In the genomic region with DNA sequence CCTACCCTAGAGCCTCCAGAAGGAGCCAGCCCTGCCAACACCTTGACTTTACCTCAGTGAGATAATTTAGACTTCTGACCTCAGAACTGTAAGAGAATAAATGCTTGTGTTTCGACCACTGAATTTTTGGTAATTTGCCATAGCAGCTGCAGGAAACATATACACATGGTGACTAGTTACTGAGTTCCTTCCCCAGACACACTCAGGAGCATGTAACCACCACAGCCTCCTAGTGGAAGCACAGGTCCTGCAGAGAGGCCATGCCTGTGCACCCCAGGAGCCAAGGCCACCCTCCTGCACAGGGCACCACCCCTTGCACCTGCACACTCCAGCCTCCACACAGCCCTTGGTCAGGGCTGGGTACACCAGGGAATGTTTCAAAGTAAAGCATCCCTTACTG, we compare ENCODE assay signal across 1 cellular context.
TF ChIP-seq lines count a peak whose summit lies in the region.

No MANE protein-coding gene starts in this region.

TF ChIP-seq in HepG2, 621 proteins besides CTCF, POLR2A, EP300 and RAD21 (continued from another document):
- TF ChIP-seq, protein P1, sequence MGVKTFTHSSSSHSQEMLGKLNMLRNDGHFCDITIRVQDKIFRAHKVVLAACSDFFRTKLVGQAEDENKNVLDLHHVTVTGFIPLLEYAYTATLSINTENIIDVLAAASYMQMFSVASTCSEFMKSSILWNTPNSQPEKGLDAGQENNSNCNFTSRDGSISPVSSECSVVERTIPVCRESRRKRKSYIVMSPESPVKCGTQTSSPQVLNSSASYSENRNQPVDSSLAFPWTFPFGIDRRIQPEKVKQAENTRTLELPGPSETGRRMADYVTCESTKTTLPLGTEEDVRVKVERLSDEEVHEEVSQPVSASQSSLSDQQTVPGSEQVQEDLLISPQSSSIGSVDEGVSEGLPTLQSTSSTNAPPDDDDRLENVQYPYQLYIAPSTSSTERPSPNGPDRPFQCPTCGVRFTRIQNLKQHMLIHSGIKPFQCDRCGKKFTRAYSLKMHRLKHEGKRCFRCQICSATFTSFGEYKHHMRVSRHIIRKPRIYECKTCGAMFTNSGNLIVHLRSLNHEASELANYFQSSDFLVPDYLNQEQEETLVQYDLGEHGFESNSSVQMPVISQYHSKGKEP (CRISPR knock-in tag; IDR thresholded peaks at IDR 0.05) = no peak
- TF ChIP-seq IKZF4 (CRISPR knock-in tag; IDR thresholded peaks at IDR 0.05; ENCODE audit: borderline replicate concordance, low read depth, not compliant biosample characterization) (no peak), NR2C2 (CRISPR knock-in tag; IDR thresholded peaks at IDR 0.05; ENCODE audit: borderline replicate concordance) (no peak), ASH2L (IDR thresholded peaks at IDR 0.05; ENCODE audit: insufficient read length, low read depth, low read length) (no peak), RCOR2 (CRISPR knock-in tag; IDR thresholded peaks at IDR 0.05) (no peak), KDM5B (CRISPR knock-in tag; IDR thresholded peaks at IDR 0.05; ENCODE audit: borderline replicate concordance) (no peak), ZNF672 (CRISPR knock-in tag; IDR thresholded peaks at IDR 0.05) (no peak), ELF4 (CRISPR knock-in tag; IDR thresholded peaks at IDR 0.05; ENCODE audit: borderline replicate concordance) (no peak), ZBTB7A (CRISPR knock-in tag; IDR thresholded peaks at IDR 0.05) (no peak), ZNF577 (CRISPR knock-in tag; IDR thresholded peaks at IDR 0.05; ENCODE audit: borderline replicate concordance, low read depth) (no peak), CEBPB (IDR thresholded peaks at IDR 0.05; ENCODE audit: borderline replicate concordance, low read depth, low read length) (no peak), HDAC6 (IDR thresholded peaks at IDR 0.05; ENCODE audit: low read depth, low read length) (no peak), ZNF749 (CRISPR knock-in tag; IDR thresholded peaks at IDR 0.05; ENCODE audit: borderline replicate concordance) (no peak), CHD4 (IDR thresholded peaks at IDR 0.05; ENCODE audit: borderline replicate concordance, low read length) (no peak)
- TF ChIP-seq, protein P2, sequence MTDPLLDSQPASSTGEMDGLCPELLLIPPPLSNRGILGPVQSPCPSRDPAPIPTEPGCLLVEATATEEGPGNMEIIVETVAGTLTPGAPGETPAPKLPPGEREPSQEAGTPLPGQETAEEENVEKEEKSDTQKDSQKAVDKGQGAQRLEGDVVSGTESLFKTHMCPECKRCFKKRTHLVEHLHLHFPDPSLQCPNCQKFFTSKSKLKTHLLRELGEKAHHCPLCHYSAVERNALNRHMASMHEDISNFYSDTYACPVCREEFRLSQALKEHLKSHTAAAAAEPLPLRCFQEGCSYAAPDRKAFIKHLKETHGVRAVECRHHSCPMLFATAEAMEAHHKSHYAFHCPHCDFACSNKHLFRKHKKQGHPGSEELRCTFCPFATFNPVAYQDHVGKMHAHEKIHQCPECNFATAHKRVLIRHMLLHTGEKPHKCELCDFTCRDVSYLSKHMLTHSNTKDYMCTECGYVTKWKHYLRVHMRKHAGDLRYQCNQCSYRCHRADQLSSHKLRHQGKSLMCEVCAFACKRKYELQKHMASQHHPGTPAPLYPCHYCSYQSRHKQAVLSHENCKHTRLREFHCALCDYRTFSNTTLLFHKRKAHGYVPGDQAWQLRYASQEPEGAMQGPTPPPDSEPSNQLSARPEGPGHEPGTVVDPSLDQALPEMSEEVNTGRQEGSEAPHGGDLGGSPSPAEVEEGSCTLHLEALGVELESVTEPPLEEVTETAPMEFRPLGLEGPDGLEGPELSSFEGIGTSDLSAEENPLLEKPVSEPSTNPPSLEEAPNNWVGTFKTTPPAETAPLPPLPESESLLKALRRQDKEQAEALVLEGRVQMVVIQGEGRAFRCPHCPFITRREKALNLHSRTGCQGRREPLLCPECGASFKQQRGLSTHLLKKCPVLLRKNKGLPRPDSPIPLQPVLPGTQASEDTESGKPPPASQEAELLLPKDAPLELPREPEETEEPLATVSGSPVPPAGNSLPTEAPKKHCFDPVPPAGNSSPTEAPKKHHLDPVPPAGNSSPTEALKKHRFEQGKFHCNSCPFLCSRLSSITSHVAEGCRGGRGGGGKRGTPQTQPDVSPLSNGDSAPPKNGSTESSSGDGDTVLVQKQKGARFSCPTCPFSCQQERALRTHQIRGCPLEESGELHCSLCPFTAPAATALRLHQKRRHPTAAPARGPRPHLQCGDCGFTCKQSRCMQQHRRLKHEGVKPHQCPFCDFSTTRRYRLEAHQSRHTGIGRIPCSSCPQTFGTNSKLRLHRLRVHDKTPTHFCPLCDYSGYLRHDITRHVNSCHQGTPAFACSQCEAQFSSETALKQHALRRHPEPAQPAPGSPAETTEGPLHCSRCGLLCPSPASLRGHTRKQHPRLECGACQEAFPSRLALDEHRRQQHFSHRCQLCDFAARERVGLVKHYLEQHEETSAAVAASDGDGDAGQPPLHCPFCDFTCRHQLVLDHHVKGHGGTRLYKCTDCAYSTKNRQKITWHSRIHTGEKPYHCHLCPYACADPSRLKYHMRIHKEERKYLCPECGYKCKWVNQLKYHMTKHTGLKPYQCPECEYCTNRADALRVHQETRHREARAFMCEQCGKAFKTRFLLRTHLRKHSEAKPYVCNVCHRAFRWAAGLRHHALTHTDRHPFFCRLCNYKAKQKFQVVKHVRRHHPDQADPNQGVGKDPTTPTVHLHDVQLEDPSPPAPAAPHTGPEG (CRISPR knock-in tag; IDR thresholded peaks at IDR 0.05) = no peak
- TF ChIP-seq, protein P3, sequence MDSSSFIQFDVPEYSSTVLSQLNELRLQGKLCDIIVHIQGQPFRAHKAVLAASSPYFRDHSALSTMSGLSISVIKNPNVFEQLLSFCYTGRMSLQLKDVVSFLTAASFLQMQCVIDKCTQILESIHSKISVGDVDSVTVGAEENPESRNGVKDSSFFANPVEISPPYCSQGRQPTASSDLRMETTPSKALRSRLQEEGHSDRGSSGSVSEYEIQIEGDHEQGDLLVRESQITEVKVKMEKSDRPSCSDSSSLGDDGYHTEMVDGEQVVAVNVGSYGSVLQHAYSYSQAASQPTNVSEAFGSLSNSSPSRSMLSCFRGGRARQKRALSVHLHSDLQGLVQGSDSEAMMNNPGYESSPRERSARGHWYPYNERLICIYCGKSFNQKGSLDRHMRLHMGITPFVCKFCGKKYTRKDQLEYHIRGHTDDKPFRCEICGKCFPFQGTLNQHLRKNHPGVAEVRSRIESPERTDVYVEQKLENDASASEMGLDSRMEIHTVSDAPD (CRISPR knock-in tag; IDR thresholded peaks at IDR 0.05) = no peak
- TF ChIP-seq, protein P4, sequence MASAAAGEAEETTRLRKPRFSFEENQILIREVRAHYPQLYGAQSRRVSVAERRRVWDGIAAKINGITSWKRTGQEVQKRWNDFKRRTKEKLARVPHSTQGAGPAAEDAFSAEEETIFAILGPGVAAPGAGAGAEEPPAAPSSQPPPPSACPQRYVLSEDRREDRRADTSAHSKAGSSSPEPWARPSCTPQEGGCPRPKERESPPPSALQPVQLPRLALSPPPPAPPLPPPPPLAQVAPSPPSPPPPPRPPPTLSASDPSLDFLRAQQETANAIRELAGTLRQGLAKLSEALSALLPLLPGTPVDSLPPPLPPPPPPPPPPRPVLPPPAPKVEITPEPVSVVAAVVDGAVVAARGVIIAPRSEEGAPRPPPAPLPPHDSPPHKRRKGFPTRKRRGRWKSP (CRISPR knock-in tag; IDR thresholded peaks at IDR 0.05) = no peak
- TF ChIP-seq, protein P5, sequence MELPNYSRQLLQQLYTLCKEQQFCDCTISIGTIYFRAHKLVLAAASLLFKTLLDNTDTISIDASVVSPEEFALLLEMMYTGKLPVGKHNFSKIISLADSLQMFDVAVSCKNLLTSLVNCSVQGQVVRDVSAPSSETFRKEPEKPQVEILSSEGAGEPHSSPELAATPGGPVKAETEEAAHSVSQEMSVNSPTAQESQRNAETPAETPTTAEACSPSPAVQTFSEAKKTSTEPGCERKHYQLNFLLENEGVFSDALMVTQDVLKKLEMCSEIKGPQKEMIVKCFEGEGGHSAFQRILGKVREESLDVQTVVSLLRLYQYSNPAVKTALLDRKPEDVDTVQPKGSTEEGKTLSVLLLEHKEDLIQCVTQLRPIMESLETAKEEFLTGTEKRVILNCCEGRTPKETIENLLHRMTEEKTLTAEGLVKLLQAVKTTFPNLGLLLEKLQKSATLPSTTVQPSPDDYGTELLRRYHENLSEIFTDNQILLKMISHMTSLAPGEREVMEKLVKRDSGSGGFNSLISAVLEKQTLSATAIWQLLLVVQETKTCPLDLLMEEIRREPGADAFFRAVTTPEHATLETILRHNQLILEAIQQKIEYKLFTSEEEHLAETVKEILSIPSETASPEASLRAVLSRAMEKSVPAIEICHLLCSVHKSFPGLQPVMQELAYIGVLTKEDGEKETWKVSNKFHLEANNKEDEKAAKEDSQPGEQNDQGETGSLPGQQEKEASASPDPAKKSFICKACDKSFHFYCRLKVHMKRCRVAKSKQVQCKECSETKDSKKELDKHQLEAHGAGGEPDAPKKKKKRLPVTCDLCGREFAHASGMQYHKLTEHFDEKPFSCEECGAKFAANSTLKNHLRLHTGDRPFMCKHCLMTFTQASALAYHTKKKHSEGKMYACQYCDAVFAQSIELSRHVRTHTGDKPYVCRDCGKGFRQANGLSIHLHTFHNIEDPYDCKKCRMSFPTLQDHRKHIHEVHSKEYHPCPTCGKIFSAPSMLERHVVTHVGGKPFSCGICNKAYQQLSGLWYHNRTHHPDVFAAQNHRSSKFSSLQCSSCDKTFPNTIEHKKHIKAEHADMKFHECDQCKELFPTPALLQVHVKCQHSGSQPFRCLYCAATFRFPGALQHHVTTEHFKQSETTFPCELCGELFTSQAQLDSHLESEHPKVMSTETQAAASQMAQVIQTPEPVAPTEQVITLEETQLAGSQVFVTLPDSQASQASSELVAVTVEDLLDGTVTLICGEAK (IDR thresholded peaks at IDR 0.05) = no peak
- TF ChIP-seq, protein P5 (CRISPR knock-in tag; IDR thresholded peaks at IDR 0.05) = no peak
